Comparison of ENCODE assay signal across 8 cellular contexts in genomic region chr2:106193977-106194778, GRCh38. TPM values are rescaled to one million over a fixed set of nuclear protein-coding genes. Genes with fewer than 3 reads are reported as not detected.
DNase-seq lines count a peak whose midpoint lies in the region; ATAC-seq and TF ChIP-seq lines count a peak whose summit lies in the region.

Gene UXS1, minus strand, starts transcription at chr2:106194301. Its CDS starts 60 bp downstream, at chr2:106194241.

- ATAC-seq in GM18907 (IDR thresholded peaks at IDR 0.05; ENCODE audit: unreplicated experiment) = peak; percentile 75
- peak; percentile 72 for ATAC-seq in HG03159 (IDR thresholded peaks at IDR 0.05; ENCODE audit: unreplicated experiment)
- peak; percentile 84 for ATAC-seq in WTC11

- H3K36me3 Mint-ChIP-seq in WTC11 = peaks cover 3% of the 10 kb centered on the region; the same call in 1 of the 2 replicates

- CTCF ChIA-PET in WTC11 (lab: Charles Lee) = no interaction called here

- H3K9me3 Mint-ChIP-seq in WTC11 = 0 out of 2 replicates have a peak, but pooled peaks cover 3% of the 10 kb centered on the region

- H3K27ac Mint-ChIP-seq in WTC11 = peak within 1 kb of the TSS; percentile 94

- POLR2A ChIA-PET in WTC11 (lab: Charles Lee) = interaction anchor here (0.6 kb wide), 1 partner anchor 271 kb away, joined by 3 read pairs; no protein-coding TSS in a partner anchor

- H3K4me3 Mint-ChIP-seq in WTC11 = peak within 1 kb of the TSS; percentile 77

- H3K4me1 Mint-ChIP-seq in WTC11 = peaks cover 42% of the 10 kb centered on the region

- in situ Hi-C loops in ACHN (cut with HindIII; ENCODE audit: low pct_ligation_motif_present, low pct_unique_long_range_greater_than_20kb, low sequenced_read_pairs) = no loop called here

- H3K27me3 Mint-ChIP-seq in WTC11 (ENCODE audit: low read depth) = no peaks in the 10 kb centered on the region; the same call in none of the 2 replicates

- DNase-seq in ACHN (peak; percentile 99), NCI-H2227 treated with DMSO at 0.1 percent for 48 hours (lab: John Stamatoyannopoulos, UW) (peak; percentile 97), WTC11 (ENCODE audit: low spot score) (peak; percentile 98), cardiac fibroblast (ENCODE audit: low read depth in 2 of 2) (peak; percentile 98 to 99), iPS-NIHi7 (ENCODE audit: extremely low spot score) (peak; percentile 97), smooth muscle cell of the brain vasculature (ENCODE audit: low read depth, low spot score) (peak; percentile 88)

- TF ChIP-seq CTCF in WTC11 (IDR thresholded peaks at IDR 0.05) = no peak
- TF ChIP-seq CTCF in cardiac fibroblast (IDR thresholded peaks at IDR 0.05; ENCODE audit: low read depth, low read length) = no peak

- peak within 1 kb of the TSS; percentile 73 to 79 for H3K4me3 ChIP-seq in cardiac fibroblast (replicated peaks in 1 of 2; ENCODE audit: low read depth in 2 of 2, low read length in 2 of 2)

TF ChIP-seq in WTC11, 78 proteins besides CTCF, POLR2A, EP300 and RAD21:
- TF ChIP-seq ZNF121 (CRISPR knock-in tag; IDR thresholded peaks at IDR 0.05) (peak; percentile 98), JUN (CRISPR knock-in tag; IDR thresholded peaks at IDR 0.05) (0 out of 2 replicates have a peak, but pooled peaks have one; percentile 18), ETV6 (CRISPR knock-in tag; IDR thresholded peaks at IDR 0.05) (peak; percentile 28), MAX (CRISPR knock-in tag; IDR thresholded peaks at IDR 0.05) (peak; percentile 56; the same call in 1 of the 2 replicates), SP1 (CRISPR knock-in tag; conservative IDR thresholded peaks at IDR 0.05) (peak; percentile 69), ZNF671 (CRISPR knock-in tag; IDR thresholded peaks at IDR 0.05) (no peak), SMAD4 (CRISPR knock-in tag; IDR thresholded peaks at IDR 0.05) (no peak), ARID4B (CRISPR knock-in tag; IDR thresholded peaks at IDR 0.05; ENCODE audit: borderline replicate concordance) (peak; percentile 81)
- TF ChIP-seq, protein P1, sequence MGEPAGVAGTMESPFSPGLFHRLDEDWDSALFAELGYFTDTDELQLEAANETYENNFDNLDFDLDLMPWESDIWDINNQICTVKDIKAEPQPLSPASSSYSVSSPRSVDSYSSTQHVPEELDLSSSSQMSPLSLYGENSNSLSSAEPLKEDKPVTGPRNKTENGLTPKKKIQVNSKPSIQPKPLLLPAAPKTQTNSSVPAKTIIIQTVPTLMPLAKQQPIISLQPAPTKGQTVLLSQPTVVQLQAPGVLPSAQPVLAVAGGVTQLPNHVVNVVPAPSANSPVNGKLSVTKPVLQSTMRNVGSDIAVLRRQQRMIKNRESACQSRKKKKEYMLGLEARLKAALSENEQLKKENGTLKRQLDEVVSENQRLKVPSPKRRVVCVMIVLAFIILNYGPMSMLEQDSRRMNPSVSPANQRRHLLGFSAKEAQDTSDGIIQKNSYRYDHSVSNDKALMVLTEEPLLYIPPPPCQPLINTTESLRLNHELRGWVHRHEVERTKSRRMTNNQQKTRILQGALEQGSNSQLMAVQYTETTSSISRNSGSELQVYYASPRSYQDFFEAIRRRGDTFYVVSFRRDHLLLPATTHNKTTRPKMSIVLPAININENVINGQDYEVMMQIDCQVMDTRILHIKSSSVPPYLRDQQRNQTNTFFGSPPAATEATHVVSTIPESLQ (CRISPR knock-in tag; IDR thresholded peaks at IDR 0.05) = no peak

RNA-seq across cellular contexts. Expression of gene UXS1, which starts in this region (rescaled TPM):
- total RNA-seq in WTC11 (2021) = 39.2 to 44.7 TPM (median 42.6 TPM) in 3 replicates

Comparison
In these comparisons a context has a peak if more than half of its experiments do, and no peak if none do; other contexts are left out.
1. Peak in every context shown above with its lines: DNase-seq, ATAC-seq and H3K4me3 ChIP-seq.